In genomic region chr18:22169011-22169888, GRCh38 we compare ENCODE assay signal across 8 cellular contexts. TPM values are rescaled to one million over a fixed set of nuclear protein-coding genes. Genes with fewer than 3 reads are reported as not detected.
A peak's percentile ranks its signal among the peaks of the same experiment; 100 is the strongest.
DNase-seq lines count a peak whose midpoint lies in the region; ATAC-seq and TF ChIP-seq lines count a peak whose summit lies in the region.

Gene GATA6 (plus strand): TSS chr18:22169589. CDS start chr18:22171145, 1,556 bp downstream.

- H3K4me2 ChIP-seq in smooth muscle cell: peak within 1 kb of the TSS; percentile 96

- intact Hi-C loops in breast epithelium (cut with DNase I; ENCODE audit: low total_unique reads): no loop called here

- H3F3A ChIP-seq in smooth muscle cell (ENCODE audit: low read depth): peaks cover 4% of the 10 kb centered on the region

- peaks cover 6 to 10% of the 10 kb centered on the region in 2 donors for H3K4me1 ChIP-seq in breast epithelium
- no peaks in the 10 kb centered on the region for H3K4me1 ChIP-seq in smooth muscle cell (ENCODE audit: low read depth)

- H3K36me3 ChIP-seq in breast epithelium: no peaks in the 10 kb centered on the region
- H3K36me3 ChIP-seq in smooth muscle cell (ENCODE audit: low read depth): no peaks in the 10 kb centered on the region

- no peaks in the 10 kb centered on the region for H3K9me3 ChIP-seq in breast epithelium
- H3K9me3 ChIP-seq in smooth muscle cell (replicated peaks; ENCODE audit: low read depth): no peaks in the 10 kb centered on the region

- peak; percentile 56 for DNase-seq in activated CD4-positive, alpha-beta T cell treated with anti-CD3 and anti-CD28 coated beads for 48 hours
- no peak for DNase-seq in activated CD4-positive, alpha-beta T cell treated with anti-CD3 and anti-CD28 coated beads for 1 hour
- peak; percentile 80 for DNase-seq in KBM-7
- DNase-seq in SK-N-DZ (ENCODE audit: low spot score): peak; percentile 52
- peak in 1 of 2 donors; percentile 55 for DNase-seq in breast epithelium (ENCODE audit: low spot score in 2 of 2)
- peak; percentile 74 for DNase-seq in iPS-NIHi7 (ENCODE audit: extremely low spot score)
- DNase-seq in smooth muscle cell (lab: John Stamatoyannopoulos, UW; ENCODE audit: unreplicated experiment): peak; percentile 62

- H3K27me3 ChIP-seq in breast epithelium (peaks cover 0 to 46% of the 10 kb centered on the region in 2 donors), smooth muscle cell (ENCODE audit: low read depth) (no peaks in the 10 kb centered on the region)

- H3K27ac ChIP-seq in breast epithelium (peak within 1 kb of the TSS; percentile 85 to 87), smooth muscle cell (ENCODE audit: low read depth) (peak within 1 kb of the TSS; percentile 70)

- H2AFZ ChIP-seq in smooth muscle cell (ENCODE audit: low read depth): no peak within 1 kb of the TSS

- peaks cover 56% of the 10 kb centered on the region for H3K79me2 ChIP-seq in smooth muscle cell (ENCODE audit: low read depth)

- H4K20me1 ChIP-seq in smooth muscle cell (ENCODE audit: low read depth): peaks cover 43% of the 10 kb centered on the region

- no peak for TF ChIP-seq POLR2A in breast epithelium (IDR thresholded peaks at IDR 0.05)

- in situ Hi-C loops in KBM-7 (cut with MboI; ENCODE audit: low pct_unique_long_range_greater_than_20kb, low sequenced_read_pairs): no loop called here

- H3K4me3 ChIP-seq in breast epithelium (peak within 1 kb of the TSS; percentile 66 to 90 (median 79)), smooth muscle cell (peak within 1 kb of the TSS; percentile 92)

- peak within 1 kb of the TSS; percentile 89 for H3K9ac ChIP-seq in smooth muscle cell (ENCODE audit: low read depth)

- peak in 2 of 3 donors; percentile 15 to 17 for TF ChIP-seq CTCF in breast epithelium (IDR thresholded peaks at IDR 0.05)
- peak; percentile 25 for TF ChIP-seq CTCF in smooth muscle cell (IDR thresholded peaks at IDR 0.05; ENCODE audit: borderline replicate concordance, insufficient read depth, poor library complexity, severe bottlenecking)

- WGBS in smooth muscle cell (ENCODE audit: low lambda C conversion rate): 1% methylated on average over 50 of the region's 87 CpGs

- no peak for ATAC-seq in GM18498 (IDR thresholded peaks at IDR 0.05; ENCODE audit: unreplicated experiment)

RNA-seq across cellular contexts. Expression of gene GATA6, which starts in this region (rescaled TPM):
- not detected in 2 replicates for polyA plus RNA-seq in SK-N-DZ (2014; cell fraction: cytosol; rRNA removed)
- not detected in 2 replicates for polyA plus RNA-seq in SK-N-DZ (2014; cell fraction: nucleus; rRNA removed)
- total RNA-seq in breast epithelium (10 to 100 TPM in 2 of 3 donors, 1 to 10 TPM in 1; 3.0 to 11.1 (median 11.0) TPM), smooth muscle cell (48.5 and 52.5 TPM in 2 replicates)
- polyA plus RNA-seq in smooth muscle cell: 39.2 and 49.9 TPM in 2 replicates
